ENCODE assay signal across 8 cellular contexts in genomic region chr1:46198026-46198826, GRCh38. TPM values are rescaled to one million over a fixed set of nuclear protein-coding genes. Genes with fewer than 3 reads are reported as not detected.
DNase-seq lines count a peak whose midpoint lies in the region; ATAC-seq and TF ChIP-seq lines count a peak whose summit lies in the region.

POMGNT1 (minus strand) TSS chr1:46198434; CDS start chr1:46197821, 613 bp downstream.

- peak within 1 kb of the TSS; percentile 99 for H3K4me2 ChIP-seq in PC-3 (ENCODE audit: low read length)

- H3K4me1 ChIP-seq in CD4-positive, alpha-beta memory T cell (ENCODE audit: insufficient read depth, low read length) = peaks cover 34% of the 10 kb centered on the region
- H3K4me1 ChIP-seq in PC-3 (ENCODE audit: insufficient read depth, low read length) = peaks cover 9% of the 10 kb centered on the region
- peaks cover 21 to 52% (median 22%) of the 10 kb centered on the region in 3 donors for H3K4me1 ChIP-seq in esophagus squamous epithelium
- H3K4me1 ChIP-seq in naive thymus-derived CD4-positive, alpha-beta T cell (ENCODE audit: control insufficient read depth in 2 of 2, insufficient read depth in 2 of 2, low read length in 2 of 2) = peaks cover 13 to 22% of the 10 kb centered on the region in 2 donors

- H3K27me3 Mint-ChIP-seq in CD4-positive, alpha-beta memory T cell = peaks cover 0 to 1% of the 10 kb centered on the region in 2 donors
- H3K27me3 Mint-ChIP-seq in activated T-cell treated with anti-CD3 and anti-CD28 coated beads, Interleukin-2, amount 50 U/mL, for 72 hours (ENCODE audit: low read depth) = no peaks in the 10 kb centered on the region
- peaks cover 0 to 6% (median 0%) of the 10 kb centered on the region in 5 donors for H3K27me3 Mint-ChIP-seq in naive thymus-derived CD4-positive, alpha-beta T cell
- peaks cover 0 to 4% of the 10 kb centered on the region in 2 donors for H3K27me3 Mint-ChIP-seq in stimulated activated naive B cell treated with anti-CD40 and anti-IgM and Interleukin-4, amounts not matched to agents 10 μg/mL and 1 μg/mL and 100 μg/mL, for 72 hours

- H3K27ac ChIP-seq in CD4-positive, alpha-beta memory T cell (ENCODE audit: low read depth, low read length) = peak within 1 kb of the TSS; percentile 76
- H3K27ac ChIP-seq in PC-3 (ENCODE audit: low read length) (peak within 1 kb of the TSS; percentile 72), esophagus squamous epithelium (peak within 1 kb of the TSS; percentile 83 to 90 (median 87))
- H3K27ac ChIP-seq in naive thymus-derived CD4-positive, alpha-beta T cell (ENCODE audit: low read depth, low read length) = peak within 1 kb of the TSS; percentile 90

- TF ChIP-seq CTCF in PC-3 (conservative IDR thresholded peaks at IDR 0.05; ENCODE audit: low read depth, low read length) (peak; percentile 51; the same call in 1 of the 2 replicates), esophagus squamous epithelium (IDR thresholded peaks at IDR 0.05) (peak in 2 of 6 experiments; percentile 3 to 11)

- H3K9me2 ChIP-seq in PC-3 (replicated peaks; ENCODE audit: low read length) = no peaks in the 10 kb centered on the region

- WGBS in esophagus squamous epithelium, 2 donors = 0% methylated on average over 3 to 21 of the region's 67 CpGs

- H3K36me3 ChIP-seq in CD4-positive, alpha-beta memory T cell (ENCODE audit: insufficient read depth, low read length) = peaks cover 21% of the 10 kb centered on the region
- H3K36me3 ChIP-seq in PC-3 (ENCODE audit: low read depth, low read length) = no peaks in the 10 kb centered on the region; the same call in 1 of the 2 replicates
- H3K36me3 ChIP-seq in esophagus squamous epithelium = peaks cover 5 to 39% (median 10%) of the 10 kb centered on the region in 3 donors
- peaks cover 0 to 37% (median 4%) of the 10 kb centered on the region in 3 experiments for H3K36me3 ChIP-seq in naive thymus-derived CD4-positive, alpha-beta T cell (ENCODE audit: control insufficient read depth in 2 of 3, insufficient read depth in 3 of 3, low read length in 3 of 3)

- peak within 1 kb of the TSS; percentile 78 to 86 for H3K4me3 ChIP-seq in CD4-positive, alpha-beta memory T cell (ENCODE audit: low read length in 2 of 2)
- peak within 1 kb of the TSS; percentile 95 for H3K4me3 ChIP-seq in PC-3 (ENCODE audit: low read length)
- H3K4me3 ChIP-seq in esophagus squamous epithelium = peak within 1 kb of the TSS; percentile 57 to 95 (median 68)
- peak within 1 kb of the TSS; percentile 84 for H3K4me3 ChIP-seq in naive thymus-derived CD4-positive, alpha-beta T cell (ENCODE audit: low read length)

- peaks cover 12 to 39% (median 25%) of the 10 kb centered on the region in 4 donors for H3K4me1 Mint-ChIP-seq in CD4-positive, alpha-beta memory T cell
- H3K4me1 Mint-ChIP-seq in activated T-cell treated with anti-CD3 and anti-CD28 coated beads, Interleukin-2, amount 50 U/mL, for 72 hours (ENCODE audit: low read depth) = peaks cover 30% of the 10 kb centered on the region
- H3K4me1 Mint-ChIP-seq in naive thymus-derived CD4-positive, alpha-beta T cell = peaks cover 19 to 44% (median 30%) of the 10 kb centered on the region in 7 donors
- peaks cover 22 to 24% of the 10 kb centered on the region in 2 donors for H3K4me1 Mint-ChIP-seq in stimulated activated naive B cell treated with anti-CD40 and anti-IgM and Interleukin-4, amounts not matched to agents 10 μg/mL and 1 μg/mL and 100 μg/mL, for 72 hours

- POLR2A ChIA-PET in CD4-positive, alpha-beta memory T cell (lab: Charles Lee; ENCODE audit: partially characterized antibody) = interaction anchor here (0.7 to 2.0 kb wide), 6 partner anchors 10 to 478 kb away, joined by 3 to 6 read pairs (median 5); partner anchors contain the start of genes LRRC41, NSUN4 and UQCRH
- POLR2A ChIA-PET in PC-3 (lab: Charles Lee; ENCODE audit: unreplicated experiment) = no interaction called here
- POLR2A ChIA-PET in naive thymus-derived CD4-positive, alpha-beta T cell (lab: Charles Lee) = interaction anchor here (0.6 to 2.1 kb wide), 5 partner anchors 12 to 889 kb away, joined by 3 to 7 read pairs (median 3); no protein-coding TSS in a partner anchor

- DNase-seq in CD4-positive, alpha-beta memory T cell = peak; percentile 69 to 81 (median 78)
- DNase-seq in GM19240 (ENCODE audit: insufficient read length, low spot score) = peak; percentile 95
- peak; percentile 65 for DNase-seq in PC-3
- peak; percentile 85 to 90 for DNase-seq in activated T-cell treated with anti-CD3 and anti-CD28 coated beads, Interleukin-2, amount 50 U/mL, for 72 hours
- no peak for DNase-seq in esophagus squamous epithelium (lab: John Stamatoyannopoulos, UW)
- peak; percentile 60 to 88 (median 76) for DNase-seq in naive thymus-derived CD4-positive, alpha-beta T cell
- DNase-seq in stimulated activated naive B cell treated with anti-CD40 and anti-IgM and Interleukin-4, amounts not matched to agents 10 μg/mL and 1 μg/mL and 100 μg/mL, for 72 hours = peak; percentile 74

- intact Hi-C loops in CD4-positive, alpha-beta memory T cell (cut with micrococcal nuclease) = loop anchor here (2.0 to 5.0 kb wide), 2 partner anchors 49 to 511 kb away; partner anchors contain the start of genes GPBP1L1, RAD54L and TMEM69
- intact Hi-C loops in PC-3 (cut with micrococcal nuclease) (loop anchor here (1.0 kb wide), 2 partner anchors 15 to 25 kb away; no protein-coding TSS in a partner anchor), esophagus squamous epithelium (cut with DNase I) (no loop called here)
- intact Hi-C loops in naive thymus-derived CD4-positive, alpha-beta T cell (cut with micrococcal nuclease) = loop anchor here (1.0 to 2.0 kb wide), 5 partner anchors 25 to 511 kb away; partner anchors contain the start of genes RAD54L (in 2 of the 2), LRRC41 (in 1 of the 2) and UQCRH (in 1 of the 2)

- peaks cover 0 to 3% (median 0%) of the 10 kb centered on the region in 8 donors for H3K9me3 Mint-ChIP-seq in CD4-positive, alpha-beta memory T cell
- no peaks in the 10 kb centered on the region for H3K9me3 Mint-ChIP-seq in activated T-cell treated with anti-CD3 and anti-CD28 coated beads, Interleukin-2, amount 50 U/mL, for 72 hours
- no peaks in the 10 kb centered on the region for H3K9me3 Mint-ChIP-seq in naive thymus-derived CD4-positive, alpha-beta T cell
- no peaks in the 10 kb centered on the region for H3K9me3 Mint-ChIP-seq in stimulated activated naive B cell treated with anti-CD40 and anti-IgM and Interleukin-4, amounts not matched to agents 10 μg/mL and 1 μg/mL and 100 μg/mL, for 72 hours

- peaks cover 23% of the 10 kb centered on the region for H3K79me2 ChIP-seq in PC-3 (ENCODE audit: low read length)

- TF ChIP-seq POLR2A in esophagus squamous epithelium (IDR thresholded peaks at IDR 0.05) = peak in 2 of 4 donors; percentile 48 to 61

- no peaks in the 10 kb centered on the region for H4K20me1 ChIP-seq in PC-3 (ENCODE audit: low read length)

- H3K36me3 Mint-ChIP-seq in CD4-positive, alpha-beta memory T cell = peaks cover 20 to 23% of the 10 kb centered on the region in 2 donors
- no peaks in the 10 kb centered on the region for H3K36me3 Mint-ChIP-seq in activated T-cell treated with anti-CD3 and anti-CD28 coated beads, Interleukin-2, amount 50 U/mL, for 72 hours (ENCODE audit: insufficient read depth in 2 of 2)
- peaks cover 0 to 15% (median 6%) of the 10 kb centered on the region in 5 donors for H3K36me3 Mint-ChIP-seq in naive thymus-derived CD4-positive, alpha-beta T cell
- peaks cover 8 to 24% of the 10 kb centered on the region in 2 donors for H3K36me3 Mint-ChIP-seq in stimulated activated naive B cell treated with anti-CD40 and anti-IgM and Interleukin-4, amounts not matched to agents 10 μg/mL and 1 μg/mL and 100 μg/mL, for 72 hours

- H3K27ac Mint-ChIP-seq in CD4-positive, alpha-beta memory T cell = peak within 1 kb of the TSS; percentile 38 to 88 (median 79)
- H3K27ac Mint-ChIP-seq in activated T-cell treated with anti-CD3 and anti-CD28 coated beads, Interleukin-2, amount 50 U/mL, for 72 hours = peak within 1 kb of the TSS; percentile 28
- H3K27ac Mint-ChIP-seq in naive thymus-derived CD4-positive, alpha-beta T cell = peak within 1 kb of the TSS; percentile 44 to 90 (median 83)
- peak within 1 kb of the TSS; percentile 94 for H3K27ac Mint-ChIP-seq in stimulated activated naive B cell treated with anti-CD40 and anti-IgM and Interleukin-4, amounts not matched to agents 10 μg/mL and 1 μg/mL and 100 μg/mL, for 72 hours

- no peaks in the 10 kb centered on the region for H3K9me3 ChIP-seq in CD4-positive, alpha-beta memory T cell (ENCODE audit: control insufficient read depth in 1 of 2, low read length in 2 of 2)
- H3K9me3 ChIP-seq in PC-3 (ENCODE audit: low read length) (no peaks in the 10 kb centered on the region), esophagus squamous epithelium (no peaks in the 10 kb centered on the region)
- no peaks in the 10 kb centered on the region for H3K9me3 ChIP-seq in naive thymus-derived CD4-positive, alpha-beta T cell (ENCODE audit: control insufficient read depth in 2 of 3, low read length in 3 of 3)

- no peaks in the 10 kb centered on the region for H3K27me3 ChIP-seq in CD4-positive, alpha-beta memory T cell (ENCODE audit: insufficient read depth, low read length)
- H3K27me3 ChIP-seq in PC-3 (ENCODE audit: low read length) (no peaks in the 10 kb centered on the region), esophagus squamous epithelium (no peaks in the 10 kb centered on the region)
- H3K27me3 ChIP-seq in naive thymus-derived CD4-positive, alpha-beta T cell (ENCODE audit: control insufficient read depth in 2 of 2, insufficient read depth in 2 of 2, low read length in 2 of 2) = no peaks in the 10 kb centered on the region

- BruUV-seq in PC-3 (replicated peaks; lab: Mats Ljungman, UMichigan) = no TSS peak

- H2AFZ ChIP-seq in PC-3 (ENCODE audit: low read length) = peak within 1 kb of the TSS; percentile 98

- H3F3A ChIP-seq in PC-3 (ENCODE audit: low read length, unreplicated experiment) = no peaks in the 10 kb centered on the region

- peak within 1 kb of the TSS; percentile 95 for H3K9ac ChIP-seq in PC-3 (ENCODE audit: low read length)

- ATAC-seq in HG03457 (IDR thresholded peaks at IDR 0.05; ENCODE audit: unreplicated experiment) (peak; percentile 77), PC-3 (peak; percentile 90)
- peak; percentile 96 to 97 for ATAC-seq in activated T-cell treated with anti-CD3 and anti-CD28 coated beads, Interleukin-2, amount 50 U/mL, for 72 hours (replicated peaks in 1 of 2)
- peak; percentile 97 for ATAC-seq in naive thymus-derived CD4-positive, alpha-beta T cell
- peak; percentile 95 to 96 for ATAC-seq in stimulated activated naive B cell treated with anti-CD40 and anti-IgM and Interleukin-4, amounts not matched to agents 10 μg/mL and 1 μg/mL and 100 μg/mL, for 72 hours (replicated peaks)

- H3K4me3 Mint-ChIP-seq in CD4-positive, alpha-beta memory T cell = peak within 1 kb of the TSS; percentile 83 to 89 (median 88)
- peak within 1 kb of the TSS; percentile 85 to 87 for H3K4me3 Mint-ChIP-seq in activated T-cell treated with anti-CD3 and anti-CD28 coated beads, Interleukin-2, amount 50 U/mL, for 72 hours
- peak within 1 kb of the TSS; percentile 78 to 88 (median 84) for H3K4me3 Mint-ChIP-seq in naive thymus-derived CD4-positive, alpha-beta T cell
- H3K4me3 Mint-ChIP-seq in stimulated activated naive B cell treated with anti-CD40 and anti-IgM and Interleukin-4, amounts not matched to agents 10 μg/mL and 1 μg/mL and 100 μg/mL, for 72 hours = peak within 1 kb of the TSS; percentile 86 to 88

- CTCF ChIA-PET in CD4-positive, alpha-beta memory T cell (lab: Charles Lee; ENCODE audit: partially characterized antibody) = interaction anchor here (0.8 to 2.6 kb wide), 2 partner anchors 26 to 1484 kb away, joined by 3 to 14 read pairs; no protein-coding TSS in a partner anchor
- CTCF ChIA-PET in PC-3 (lab: Charles Lee) = interaction anchor here (0.6 to 1.6 kb wide), 3 partner anchors 15 to 63 kb away, joined by 3 to 7 read pairs (median 4); no protein-coding TSS in a partner anchor
- CTCF ChIA-PET in naive thymus-derived CD4-positive, alpha-beta T cell (lab: Charles Lee) = no interaction called here

RNA-seq across cellular contexts. Expression of gene POMGNT1, which starts in this region (rescaled TPM):
- total RNA-seq in CD4-positive, alpha-beta memory T cell = 10 to 100 TPM; 36.0 to 41.4 TPM
- 10 to 100 TPM; 31.7 to 37.1 TPM for polyA plus RNA-seq in CD4-positive, alpha-beta memory T cell
- total RNA-seq in PC-3 (2014; rRNA removed) = 84.8 and 92.5 TPM in 2 replicates
- 10 to 100 TPM; 30.8 to 35.5 TPM for total RNA-seq in activated T-cell treated with anti-CD3 and anti-CD28 coated beads, Interleukin-2, amount 50 U/mL, for 72 hours
- 10 to 100 TPM; 23.9 to 36.7 (median 28.1) TPM for total RNA-seq in esophagus squamous epithelium
- total RNA-seq in naive thymus-derived CD4-positive, alpha-beta T cell = 10 to 100 TPM; 35.7 to 58.6 (median 41.9) TPM
- 10 to 100 TPM; 34.6 to 35.5 TPM for polyA plus RNA-seq in naive thymus-derived CD4-positive, alpha-beta T cell

Comparison
In these comparisons a context has a peak if more than half of its experiments do, and no peak if none do; other contexts are left out.
1. H3K27ac Mint-ChIP-seq: peak in every context shown above with its lines; median percentile 94 in stimulated activated naive B cell treated with anti-CD40 and anti-IgM and Interleukin-4, amounts not matched to agents 10 μg/mL and 1 μg/mL and 100 μg/mL, for 72 hours; 83 in naive thymus-derived CD4-positive, alpha-beta T cell; 79 in CD4-positive, alpha-beta memory T cell; 28 in activated T-cell treated with anti-CD3 and anti-CD28 coated beads, Interleukin-2, amount 50 U/mL, for 72 hours.